27 cellular contexts compared by ENCODE assay signal in the genomic region with DNA sequence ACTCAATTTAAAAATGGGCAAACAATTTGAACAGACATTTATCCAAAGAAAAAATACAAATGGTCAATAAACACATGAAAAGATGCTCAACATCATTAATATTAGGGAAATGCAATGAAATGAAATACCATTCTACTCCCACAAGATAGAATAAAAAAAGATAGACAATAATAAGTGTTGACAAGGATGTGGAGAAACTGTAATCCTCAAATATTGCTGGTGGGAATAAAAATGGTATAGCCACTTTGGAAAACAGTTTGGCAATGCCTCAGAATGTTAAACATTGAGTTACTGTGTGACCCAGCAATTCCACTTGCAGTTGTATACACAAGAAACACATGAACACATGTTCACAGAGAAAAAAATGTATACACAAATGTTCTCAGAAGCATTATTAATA.
"Had no signal": no experiment of that assay in that cellular context is flagged by ENCODE, and none has a peak within 500 bp of the region (broad histone marks: within the 10 kb centered on the region; RNA-seq: fewer than 3 reads in every experiment).

No MANE protein-coding gene starts in this region.

- H3K27me3 ChIP-seq: stomach, suprapubic skin, testis, thyroid gland, tibial artery, tibial nerve, transverse colon, upper lobe of left lung, upper lobe of right lung, uterus, vagina had no signal

- H3K27ac ChIP-seq: stomach, suprapubic skin, testis, thoracic aorta, thyroid gland, tibial artery, tibial nerve, transverse colon, upper lobe of left lung, upper lobe of right lung, uterus, vagina had no signal

- ATAC-seq: stimulated activated effector memory CD8-positive, alpha-beta T cell treated with anti-CD3 and anti-CD28 coated beads, Interleukin-12 subunit alpha, Interleukin-12 subunit beta, amount 100 ng/mL, for 72 hours; stimulated activated memory B cell treated with anti-CD40 and anti-IgM and Interleukin-4, amounts not matched to agents 10 μg/mL and 1 μg/mL and 100 μg/mL, for 72 hours; stimulated activated naive B cell treated with anti-CD40 and anti-IgM and Interleukin-4, amounts not matched to agents 10 μg/mL and 1 μg/mL and 100 μg/mL, for 72 hours; stimulated activated naive CD8-positive, alpha-beta T cell treated with anti-CD3 and anti-CD28 coated beads, Interleukin-15, amount 100 ng/mL, for 72 hours; stimulated activated naive CD8-positive, alpha-beta T cell treated with anti-CD3 and anti-CD28 coated beads, Interleukin-15, Interleukin-2, amounts not matched to agents 100 U/mL and 50 U/mL, for 24 hours; upper lobe of right lung had no signal

- H3K9me3 ChIP-seq: stomach, suprapubic skin, testis, thoracic aorta, thyroid gland, tibial artery, transverse colon, upper lobe of left lung, upper lobe of right lung, uterus, vagina had no signal

- H3K4me3 ChIP-seq: stomach, suprapubic skin, testis, thoracic aorta, thyroid gland, tibial artery, tibial nerve, transverse colon, upper lobe of left lung, upper lobe of right lung, uterus, vagina had no signal

- FAIRE-seq: urothelium cell line had no signal

- H3K4me1 ChIP-seq: stomach, suprapubic skin, testis, thyroid gland, tibial artery, transverse colon, upper lobe of left lung, upper lobe of right lung, uterus, vagina had no signal

- H3K36me3 ChIP-seq: stomach, suprapubic skin, thoracic aorta, thyroid gland, tibial artery, tibial nerve, transverse colon, upper lobe of left lung, upper lobe of right lung, uterus, vagina had no signal

- DNase-seq: stimulated activated CD4-positive, alpha-beta T cell treated with anti-CD3 and anti-CD28 coated beads, Interleukin-2, amount 100 ng/mL, for 48 hours; stimulated activated CD4-positive, alpha-beta T cell treated with anti-CD3 and anti-CD28 coated beads, Interleukin-4, amount 100 ng/mL, for 1 hour; stimulated activated CD4-positive, alpha-beta T cell treated with anti-CD3 and anti-CD28 coated beads, Interleukin-4, amount 100 ng/mL, for 24 hours; stimulated activated CD4-positive, alpha-beta T cell treated with anti-CD3 and anti-CD28 coated beads, Interleukin-4, amount 100 ng/mL, for 4 hours; stimulated activated CD8-positive, alpha-beta memory T cell treated with anti-CD3 and anti-CD28 coated beads, Interleukin-4, amount 100 ng/mL, for 48 hours; stimulated activated naive B cell treated with anti-CD40 and anti-IgM and Interleukin-4, amounts not matched to agents 10 μg/mL and 1 μg/mL and 100 μg/mL, for 72 hours; stimulated activated naive CD4-positive, alpha-beta T cell; stimulated activated naive CD4-positive, alpha-beta T cell treated with Interleukin-2 at 50 U/mL for 16 hours; stimulated activated naive CD8-positive, alpha-beta T cell treated with anti-CD3 and anti-CD28 coated beads, Interleukin-15, amount 100 ng/mL, for 72 hours; stimulated activated naive CD8-positive, alpha-beta T cell treated with anti-CD3 and anti-CD28 coated beads, Interleukin-15, Interleukin-2, amounts not matched to agents 100 U/mL and 50 U/mL, for 24 hours; stomach; substantia nigra; testis; thyroid gland; tibial artery; transverse colon; trophoblast cell; upper lobe of left lung; upper lobe of right lung; uterus had no signal
